ENCODE assay signal across 15 cellular contexts in genomic region chr7:17095951-17096350, GRCh38.
DNase-seq lines count a peak whose midpoint lies in the region; ATAC-seq and TF ChIP-seq lines count a peak whose summit lies in the region.
"Had no signal": no experiment of that assay in that cellular context is flagged by ENCODE, and none has a peak within 500 bp of the region (broad histone marks: within the 10 kb centered on the region; RNA-seq: fewer than 3 reads in every experiment).

No MANE protein-coding gene starts in this region.

- no peaks in the 10 kb centered on the region for H4K20me1 ChIP-seq in SK-N-SH (ENCODE audit: insufficient read depth)

- intact Hi-C loops in esophagus squamous epithelium (cut with DNase I), result no loop called here

- no peak overlapping the region for H2AFZ ChIP-seq in SK-N-SH (ENCODE audit: low read depth)

- H3K27ac ChIP-seq in RWPE1 (peak overlapping the region; percentile 51; the same call in 1 of the 2 replicates), esophagus squamous epithelium (peak overlapping the region in 3 of 4 donors; percentile 11 to 26 (median 26)), SK-N-SH (ENCODE audit: low read depth in 2 of 2, low read length in 1 of 2) (no peak overlapping the region)

- H3K27me3 ChIP-seq in esophagus squamous epithelium (no peaks in the 10 kb centered on the region), SK-N-SH (ENCODE audit: insufficient read depth) (peaks cover 10% of the 10 kb centered on the region; the same call in 1 of the 2 replicates)

- no peak overlapping the region for H3K4me2 ChIP-seq in SK-N-SH

- no peaks in the 10 kb centered on the region for H3K79me2 ChIP-seq in SK-N-SH (ENCODE audit: insufficient read depth)

- no peaks in the 10 kb centered on the region for H3K9me2 ChIP-seq in SK-N-SH

- WGBS in esophagus squamous epithelium, 2 donors, result 53 to 62% methylated on average over 2 of the region's 2 CpGs
- WGBS in SK-N-SH (ENCODE audit: low lambda C conversion rate), result 10% methylated on average over 2 of the region's 2 CpGs

- no peak for TF ChIP-seq EP300 in SK-N-SH (IDR thresholded peaks at IDR 0.05; ENCODE audit: borderline replicate concordance in 1 of 2, low read depth in 1 of 2, low read length in 1 of 2)

- H3K36me3 ChIP-seq in esophagus squamous epithelium, result no peaks in the 10 kb centered on the region
- H3K36me3 ChIP-seq in SK-N-SH (replicated peaks in 1 of 2; ENCODE audit: control insufficient read depth in 1 of 2, insufficient read depth in 2 of 2, low read length in 1 of 2), result no peaks in the 10 kb centered on the region

- no peak overlapping the region for H3K4me3 ChIP-seq in AG10803 (ENCODE audit: low read length)
- H3K4me3 ChIP-seq in esophagus squamous epithelium, result no peak overlapping the region
- H3K4me3 ChIP-seq in SK-N-SH (ENCODE audit: low read depth in 2 of 2, low read length in 1 of 2), result no peak overlapping the region

- DNase-seq in AG10803 (ENCODE audit: low read depth), result peak; percentile 44
- DNase-seq in H4 (ENCODE audit: low spot score), result peak; percentile 51
- no peak for DNase-seq in RWPE1 (ENCODE audit: low spot score)
- DNase-seq in esophagus squamous epithelium (lab: John Stamatoyannopoulos, UW), result no peak
- DNase-seq in NK-92 treated with Interleukin-12 subunit alpha and Interleukin-12 subunit beta, amount 100 ng/mL, for 24 hours (lab: John Stamatoyannopoulos, UW), result no peak
- DNase-seq in SK-N-SH, result no peak
- no peak for DNase-seq in GM10248 (ENCODE audit: extremely low spot score)
- DNase-seq: CD4-positive, CD25-positive, alpha-beta regulatory T cell; GOT3; MV-4-11; NCI-H1417 treated with DMSO at 0.1 percent for 48 hours; NCI-H2029 treated with DMSO at 0.1 percent for 48 hours; OCI-M1 had no signal

- no peak overlapping the region for H3K9ac ChIP-seq in SK-N-SH

- H3F3A ChIP-seq in SK-N-SH (replicated peaks; ENCODE audit: insufficient read depth), result no peaks in the 10 kb centered on the region

- ATAC-seq in GM21360 (IDR thresholded peaks at IDR 0.05; ENCODE audit: unreplicated experiment), result no peak
- ATAC-seq: Right ventricle myocardium inferior had no signal

- H3K4me1 ChIP-seq in esophagus squamous epithelium (peaks cover 14 to 63% (median 31%) of the 10 kb centered on the region in 3 donors), SK-N-SH (ENCODE audit: control insufficient read depth in 1 of 2, insufficient read depth in 2 of 2, low read depth in 1 of 2, low read length in 1 of 2) (no peaks in the 10 kb centered on the region)

- TF ChIP-seq CTCF in AG10803 (conservative IDR thresholded peaks at IDR 0.05; ENCODE audit: low read length) (no peak), RWPE1 (conservative IDR thresholded peaks at IDR 0.05; ENCODE audit: low read depth) (no peak), esophagus squamous epithelium (IDR thresholded peaks at IDR 0.05) (no peak), SK-N-SH (IDR thresholded peaks at IDR 0.05) (no peak), GM10248 (IDR thresholded peaks at IDR 0.05; ENCODE audit: control extremely low read depth, extremely low read depth, low read depth, missing control alignments) (no peak)

- TF ChIP-seq POLR2A in esophagus squamous epithelium (IDR thresholded peaks at IDR 0.05), result no peak

- no peak for TF ChIP-seq RAD21 in SK-N-SH (IDR thresholded peaks at IDR 0.05; ENCODE audit: low read length)

- POLR2A ChIA-PET in RWPE1 (lab: Yijun Ruan, JAX; ENCODE audit: low non-redundant PET) (no interaction called here), SK-N-SH (lab: Yijun Ruan, JAX) (no interaction called here), GM10248 (lab: Yijun Ruan, JAX) (no interaction called here)

- CTCF ChIA-PET in RWPE1 (lab: Yijun Ruan, JAX) (interaction anchor here (1.2 kb wide), 1 partner anchor 113 kb away, joined by 3 read pairs; no protein-coding TSS in a partner anchor), SK-N-SH (lab: Yijun Ruan, JAX) (interaction anchor here (1.1 kb wide), 1 partner anchor 32 kb away, joined by 3 read pairs; no protein-coding TSS in a partner anchor), GM10248 (lab: Yijun Ruan, JAX) (interaction anchor here (0.8 to 1.6 kb wide), 6 partner anchors 9 to 33 kb away, joined by 3 to 4 read pairs (median 3); no protein-coding TSS in a partner anchor)

- H3K9me3 ChIP-seq in esophagus squamous epithelium, result no peaks in the 10 kb centered on the region
- no peaks in the 10 kb centered on the region for H3K9me3 ChIP-seq in SK-N-SH

TF ChIP-seq in SK-N-SH, 30 proteins besides CTCF, POLR2A, EP300 and RAD21:
- TF ChIP-seq, protein P1, sequence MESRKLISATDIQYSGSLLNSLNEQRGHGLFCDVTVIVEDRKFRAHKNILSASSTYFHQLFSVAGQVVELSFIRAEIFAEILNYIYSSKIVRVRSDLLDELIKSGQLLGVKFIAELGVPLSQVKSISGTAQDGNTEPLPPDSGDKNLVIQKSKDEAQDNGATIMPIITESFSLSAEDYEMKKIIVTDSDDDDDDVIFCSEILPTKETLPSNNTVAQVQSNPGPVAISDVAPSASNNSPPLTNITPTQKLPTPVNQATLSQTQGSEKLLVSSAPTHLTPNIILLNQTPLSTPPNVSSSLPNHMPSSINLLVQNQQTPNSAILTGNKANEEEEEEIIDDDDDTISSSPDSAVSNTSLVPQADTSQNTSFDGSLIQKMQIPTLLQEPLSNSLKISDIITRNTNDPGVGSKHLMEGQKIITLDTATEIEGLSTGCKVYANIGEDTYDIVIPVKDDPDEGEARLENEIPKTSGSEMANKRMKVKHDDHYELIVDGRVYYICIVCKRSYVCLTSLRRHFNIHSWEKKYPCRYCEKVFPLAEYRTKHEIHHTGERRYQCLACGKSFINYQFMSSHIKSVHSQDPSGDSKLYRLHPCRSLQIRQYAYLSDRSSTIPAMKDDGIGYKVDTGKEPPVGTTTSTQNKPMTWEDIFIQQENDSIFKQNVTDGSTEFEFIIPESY (IDR thresholded peaks at IDR 0.05; ENCODE audit: borderline replicate concordance, low read depth), result no peak
TF ChIP-seq in SK-N-SH: peak in this region for 0.

Comparison
In these comparisons a context has a peak if more than half of its experiments do, and no peak if none do; other contexts are left out.
1. DNase-seq: peak in AG10803 (single experiment) and H4 (single experiment); none in RWPE1 (single experiment), esophagus squamous epithelium (single experiment), NK-92 treated with Interleukin-12 subunit alpha and Interleukin-12 subunit beta, amount 100 ng/mL, for 24 hours (single experiment), SK-N-SH (single experiment) and GM10248 (single experiment).
2. H3K27ac ChIP-seq: peak in RWPE1 (single experiment) and esophagus squamous epithelium (3 of 4); none in SK-N-SH (0 of 2).